ENCODE assay signal across 24 cellular contexts in genomic region chr11:81224396-81224795, GRCh38.
"Had no signal": no experiment of that assay in that cellular context is flagged by ENCODE, and none has a peak within 500 bp of the region (broad histone marks: within the 10 kb centered on the region; RNA-seq: fewer than 3 reads in every experiment).

No MANE protein-coding gene starts in this region.

- H3K9me3 ChIP-seq: esophagus squamous epithelium, gastrocnemius medialis, left lung, prostate gland, right atrium auricular region, sigmoid colon, stomach, thyroid gland, vagina had no signal

- H3K36me3 Mint-ChIP-seq: naive thymus-derived CD8-positive, alpha-beta T cell; stimulated activated effector memory CD8-positive, alpha-beta T cell treated with anti-CD3 and anti-CD28 coated beads, Interleukin-12 subunit alpha, Interleukin-12 subunit beta, amount 100 ng/mL, for 72 hours had no signal

- H3K27ac Mint-ChIP-seq: effector memory CD8-positive, alpha-beta T cell; naive thymus-derived CD8-positive, alpha-beta T cell; nephron progenitor cell; stimulated activated effector memory CD8-positive, alpha-beta T cell treated with anti-CD3 and anti-CD28 coated beads, Interleukin-12 subunit alpha, Interleukin-12 subunit beta, amount 100 ng/mL, for 72 hours had no signal

- H3K36me3 ChIP-seq: esophagus squamous epithelium, gastrocnemius medialis, left lung, prostate gland, right atrium auricular region, sigmoid colon, stomach, thyroid gland, vagina had no signal

- H3K4me3 Mint-ChIP-seq: effector memory CD8-positive, alpha-beta T cell; naive thymus-derived CD8-positive, alpha-beta T cell; nephron progenitor cell; stimulated activated effector memory CD8-positive, alpha-beta T cell treated with anti-CD3 and anti-CD28 coated beads, Interleukin-12 subunit alpha, Interleukin-12 subunit beta, amount 100 ng/mL, for 72 hours had no signal

- DNase-seq: cortex of kidney; effector memory CD8-positive, alpha-beta T cell; erythroblast; esophagus squamous epithelium; foreskin fibroblast; gastrocnemius medialis; head of caudate nucleus; kidney; left lung; naive thymus-derived CD8-positive, alpha-beta T cell; nephron progenitor cell; nucleus accumbens; sigmoid colon; stimulated activated CD4-positive, alpha-beta T cell treated with anti-CD3 and anti-CD28 coated beads, Interleukin-2, amount 100 ng/mL, for 24 hours; stimulated activated CD4-positive, alpha-beta T cell treated with anti-CD3 and anti-CD28 coated beads, Interleukin-4, amount 100 ng/mL, for 24 hours; stimulated activated naive CD4-positive, alpha-beta T cell treated with Interleukin-2 at 50 U/mL for 16 hours; stomach; thyroid gland; trophoblast cell had no signal

- H3K27me3 ChIP-seq: esophagus squamous epithelium, gastrocnemius medialis, left lung, right atrium auricular region, sigmoid colon, stomach, thyroid gland, vagina had no signal

- H3K4me3 ChIP-seq: esophagus squamous epithelium, gastrocnemius medialis, left lung, prostate gland, right atrium auricular region, sigmoid colon, stomach, thyroid gland, vagina had no signal

- H3K27ac ChIP-seq: esophagus squamous epithelium, gastrocnemius medialis, left lung, prostate gland, right atrium auricular region, sigmoid colon, stomach, thyroid gland, vagina had no signal

- FAIRE-seq: endometrium, kidney had no signal

- H3K27me3 Mint-ChIP-seq: effector memory CD8-positive, alpha-beta T cell; naive thymus-derived CD8-positive, alpha-beta T cell had no signal

- H3K4me1 Mint-ChIP-seq: naive thymus-derived CD8-positive, alpha-beta T cell; nephron progenitor cell; stimulated activated effector memory CD8-positive, alpha-beta T cell treated with anti-CD3 and anti-CD28 coated beads, Interleukin-12 subunit alpha, Interleukin-12 subunit beta, amount 100 ng/mL, for 72 hours had no signal

- H3K9me3 Mint-ChIP-seq: nephron progenitor cell had no signal

- H3K4me1 ChIP-seq: esophagus squamous epithelium, gastrocnemius medialis, left lung, prostate gland, right atrium auricular region, sigmoid colon, stomach, thyroid gland, vagina had no signal
